In the genomic region with DNA sequence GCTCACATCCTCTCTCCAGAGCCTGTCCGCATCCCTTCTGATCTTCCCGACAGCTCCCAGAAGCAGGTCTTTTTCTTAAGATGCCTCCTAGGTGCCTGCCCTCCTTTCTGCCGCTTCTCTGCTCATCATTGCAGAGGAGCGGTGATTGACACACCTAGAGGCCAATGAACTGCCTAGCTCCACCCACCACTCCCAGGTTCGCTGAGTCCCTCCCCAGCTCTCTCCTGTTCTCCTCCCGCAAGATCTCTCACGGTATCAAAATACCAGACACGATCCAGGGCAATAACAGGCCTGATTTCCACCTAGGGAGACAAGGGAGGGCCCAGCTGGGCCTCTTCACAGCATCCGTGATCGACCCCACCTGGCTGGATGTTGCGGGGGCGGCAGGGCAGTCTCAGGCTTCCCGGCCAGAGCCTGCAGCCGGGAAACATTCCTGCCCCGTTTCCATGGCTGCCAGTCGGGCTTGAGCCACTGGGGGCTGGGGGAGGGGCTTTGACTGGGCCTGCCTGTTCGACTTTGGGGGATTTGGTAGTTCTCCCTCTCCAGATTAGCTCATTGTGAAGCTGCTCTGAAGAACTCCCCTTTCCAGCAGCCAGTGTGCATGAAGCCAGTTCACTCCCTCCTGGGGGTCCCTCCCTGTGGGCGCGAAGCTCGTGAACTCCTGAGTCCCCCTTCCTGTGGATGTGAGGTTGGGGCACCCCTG, we compare ENCODE assay signal across 8 cellular contexts.
DNase-seq lines count a peak whose midpoint lies in the region; ATAC-seq and TF ChIP-seq lines count a peak whose summit lies in the region.

No MANE protein-coding gene starts in this region.

- peak overlapping the region in 3 of 4 donors; percentile 30 to 86 (median 39) for H3K4me3 Mint-ChIP-seq in IgD-negative memory B cell

- no peaks in the 10 kb centered on the region for H3K36me3 ChIP-seq in left ventricle myocardium inferior
- H3K36me3 ChIP-seq in urinary bladder (ENCODE audit: insufficient read depth) = no peaks in the 10 kb centered on the region

- peak; percentile 46 for DNase-seq in GM10266 (ENCODE audit: extremely low spot score)
- DNase-seq in SHP77 (lab: John Stamatoyannopoulos, UW) = peak; percentile 32 to 61
- peak; percentile 97 for DNase-seq in amniotic epithelial cell (ENCODE audit: low read depth)
- DNase-seq in left ventricle myocardium inferior = peak; percentile 86
- peak; percentile 57 to 98 (median 89) for DNase-seq in posterior cingulate gyrus

- peak overlapping the region; percentile 58 for H3K4me3 ChIP-seq in left ventricle myocardium inferior
- H3K4me3 ChIP-seq in urinary bladder (ENCODE audit: low read depth, low read length) = peak overlapping the region; percentile 18

- no peak for TF ChIP-seq CTCF in GM10266 (IDR thresholded peaks at IDR 0.05; ENCODE audit: control insufficient read depth, insufficient read depth, low read depth, missing control alignments)
- TF ChIP-seq CTCF in left ventricle myocardium inferior (IDR thresholded peaks at IDR 0.05; ENCODE audit: borderline replicate concordance) = no peak

- H3K27me3 ChIP-seq in left ventricle myocardium inferior (ENCODE audit: low read depth) = peaks cover 4% of the 10 kb centered on the region

- no peaks in the 10 kb centered on the region for H3K9me3 Mint-ChIP-seq in IgD-negative memory B cell

- no peaks in the 10 kb centered on the region for H3K9me3 ChIP-seq in left ventricle myocardium inferior (replicated peaks)

- WGBS in urinary bladder = 14% methylated on average over 20 of the region's 20 CpGs

- H3K27ac ChIP-seq in left ventricle myocardium inferior (replicated peaks) (peak overlapping the region; percentile 94), urinary bladder (ENCODE audit: low read depth) (no peak overlapping the region)

- no peak overlapping the region for H3K27ac Mint-ChIP-seq in IgD-negative memory B cell

- H3K27me3 Mint-ChIP-seq in IgD-negative memory B cell = peaks cover 8% of the 10 kb centered on the region

- peaks cover 3% of the 10 kb centered on the region for H3K36me3 Mint-ChIP-seq in IgD-negative memory B cell

- peaks cover 46% of the 10 kb centered on the region for H3K4me1 ChIP-seq in left ventricle myocardium inferior
- H3K4me1 ChIP-seq in urinary bladder (ENCODE audit: insufficient read depth) = no peaks in the 10 kb centered on the region

- intact Hi-C loops in left ventricle myocardium inferior (cut with micrococcal nuclease) (no loop called here), posterior cingulate gyrus (cut with DNase I) (no loop called here)

- ATAC-seq in GM21576 (IDR thresholded peaks at IDR 0.05; ENCODE audit: unreplicated experiment) = no peak

- H3K4me1 Mint-ChIP-seq in IgD-negative memory B cell = peaks cover 0 to 8% (median 5%) of the 10 kb centered on the region in 3 donors

Comparison
In these comparisons a context has a peak if more than half of its experiments do, and no peak if none do; other contexts are left out.
1. DNase-seq: peak in every context shown above with its lines; median percentile 97 in amniotic epithelial cell; 89 in posterior cingulate gyrus; 86 in left ventricle myocardium inferior; 46 in SHP77; 46 in GM10266.